In genomic region chr15:41116116-41116871, GRCh38 we compare ENCODE assay signal across 1 cellular context.
TF ChIP-seq lines count a peak whose summit lies in the region.

Gene INO80, minus strand, starts transcription at chr15:41116280. Its CDS starts 19,970 bp downstream, at chr15:41096310.

TF ChIP-seq in HepG2, 621 proteins besides CTCF, POLR2A, EP300 and RAD21 (continued from another document and continues in another):
- TF ChIP-seq ZNF639 (CRISPR knock-in tag; conservative IDR thresholded peaks at IDR 0.05) (peak; percentile 75), EZH2 (conservative IDR thresholded peaks at IDR 0.05; ENCODE audit: low read depth, low read length) (no peak), AKAP8 (CRISPR knock-in tag; IDR thresholded peaks at IDR 0.05) (peak; percentile 42; the same call in 1 of the 2 replicates), ZMAT5 (CRISPR knock-in tag; IDR thresholded peaks at IDR 0.05; ENCODE audit: borderline replicate concordance, low read depth) (no peak), TRAFD1 (CRISPR knock-in tag; IDR thresholded peaks at IDR 0.05; ENCODE audit: borderline replicate concordance) (no peak), ZNF224 (CRISPR knock-in tag; IDR thresholded peaks at IDR 0.05) (no peak), ATF7 (IDR thresholded peaks at IDR 0.05) (peak; percentile 18; the same call in 1 of the 2 replicates), ATF7 (CRISPR knock-in tag; IDR thresholded peaks at IDR 0.05) (peak; percentile 74; the same call in 1 of the 2 replicates), SETDB1 (CRISPR knock-in tag; IDR thresholded peaks at IDR 0.05; ENCODE audit: borderline replicate concordance) (no peak), HDAC1 (CRISPR knock-in tag; IDR thresholded peaks at IDR 0.05) (peak; percentile 72), FOXO1 (CRISPR knock-in tag; IDR thresholded peaks at IDR 0.05) (no peak), ZNF543 (CRISPR knock-in tag; IDR thresholded peaks at IDR 0.05) (peak; percentile 56), BATF2 (CRISPR knock-in tag; IDR thresholded peaks at IDR 0.05) (0 out of 2 replicates have a peak, but pooled peaks have one; percentile 59), ZMYM2 (CRISPR knock-in tag; IDR thresholded peaks at IDR 0.05) (no peak), ZNF768 (CRISPR knock-in tag; IDR thresholded peaks at IDR 0.05) (peak; percentile 73), ZFP1 (CRISPR knock-in tag; IDR thresholded peaks at IDR 0.05) (0 out of 2 replicates have a peak, but pooled peaks have one; percentile 21), NCOA2 (CRISPR knock-in tag; IDR thresholded peaks at IDR 0.05) (peak; percentile 36; the same call in 1 of the 2 replicates), ZNF430 (CRISPR knock-in tag; IDR thresholded peaks at IDR 0.05) (no peak; the same call in 1 of the 2 replicates), NFRKB (IDR thresholded peaks at IDR 0.05) (peak; percentile 74), ZNF773 (CRISPR knock-in tag; IDR thresholded peaks at IDR 0.05; ENCODE audit: borderline replicate concordance) (no peak), SP140L (CRISPR knock-in tag; IDR thresholded peaks at IDR 0.05; ENCODE audit: borderline replicate concordance) (no peak), KLF12 (CRISPR knock-in tag; IDR thresholded peaks at IDR 0.05; ENCODE audit: borderline replicate concordance) (no peak; the same call in 1 of the 2 replicates), ATM (IDR thresholded peaks at IDR 0.05; ENCODE audit: borderline replicate concordance) (no peak), ZBTB7A (CRISPR knock-in tag; IDR thresholded peaks at IDR 0.05) (no peak), CBX1 (IDR thresholded peaks at IDR 0.05; ENCODE audit: low read depth) (no peak), ZNF557 (CRISPR knock-in tag; IDR thresholded peaks at IDR 0.05) (no peak), ZBTB1 (CRISPR knock-in tag; IDR thresholded peaks at IDR 0.05; ENCODE audit: borderline replicate concordance) (no peak), THAP8 (CRISPR knock-in tag; IDR thresholded peaks at IDR 0.05; ENCODE audit: borderline replicate concordance) (peak; percentile 82; the same call in 1 of the 2 replicates), STAG1 (CRISPR knock-in tag; IDR thresholded peaks at IDR 0.05) (no peak), KLF16 (CRISPR knock-in tag; IDR thresholded peaks at IDR 0.05) (peak in 1 of 2 experiments; percentile 80; a peak in 2 of 4 replicates), ZNF678 (CRISPR knock-in tag; IDR thresholded peaks at IDR 0.05) (no peak), ETS1 (CRISPR knock-in tag; IDR thresholded peaks at IDR 0.05) (no peak), PRPF4 (IDR thresholded peaks at IDR 0.05; ENCODE audit: low read depth, low read length, poor library complexity, severe bottlenecking) (no peak), CCAR2 (optimal IDR thresholded peaks at IDR 0.05; ENCODE audit: low read depth, low read length) (no peak), CHD4 (IDR thresholded peaks at IDR 0.05; ENCODE audit: borderline replicate concordance, low read length) (no peak), ZNF720 (CRISPR knock-in tag; IDR thresholded peaks at IDR 0.05) (no peak), HNF4G (IDR thresholded peaks at IDR 0.05; ENCODE audit: borderline replicate concordance, low read depth, low read length) (no peak; the same call in 1 of the 2 replicates), HNF4G (CRISPR knock-in tag; IDR thresholded peaks at IDR 0.05; ENCODE audit: borderline replicate concordance, low read depth) (no peak), ZNF10 (CRISPR knock-in tag; IDR thresholded peaks at IDR 0.05; ENCODE audit: borderline replicate concordance, low read depth) (no peak), PRDM15 (CRISPR knock-in tag; IDR thresholded peaks at IDR 0.05) (no peak), MEF2D (CRISPR knock-in tag; IDR thresholded peaks at IDR 0.05) (peak; percentile 47; the same call in 1 of the 2 replicates), SRY (CRISPR knock-in tag; IDR thresholded peaks at IDR 0.05) (no peak), GPBP1L1 (CRISPR knock-in tag; IDR thresholded peaks at IDR 0.05) (no peak), ZNF788 (CRISPR knock-in tag; IDR thresholded peaks at IDR 0.05; ENCODE audit: borderline replicate concordance) (peak; percentile 78; the same call in 1 of the 2 replicates), GLI4 (CRISPR knock-in tag; IDR thresholded peaks at IDR 0.05; ENCODE audit: borderline replicate concordance) (no peak), WIZ (CRISPR knock-in tag; IDR thresholded peaks at IDR 0.05) (peak; percentile 17; the same call in 1 of the 2 replicates), ZNF260 (CRISPR knock-in tag; IDR thresholded peaks at IDR 0.05; ENCODE audit: borderline replicate concordance, low read depth) (no peak), TIGD3 (CRISPR knock-in tag; IDR thresholded peaks at IDR 0.05; ENCODE audit: borderline replicate concordance) (no peak), SOX13 (IDR thresholded peaks at IDR 0.05) (no peak; the same call in 1 of the 2 replicates), SOX13 (CRISPR knock-in tag; conservative IDR thresholded peaks at IDR 0.05 in 1 of 2, IDR thresholded peaks at IDR 0.05 in 1 of 2) (peak in 1 of 2 experiments; percentile 5; a peak in 1 of 4 replicates), GATA4 (IDR thresholded peaks at IDR 0.05; ENCODE audit: borderline replicate concordance, low read depth) (no peak; the same call in 1 of the 2 replicates), ZNF124 (CRISPR knock-in tag; IDR thresholded peaks at IDR 0.05) (no peak; the same call in 1 of the 2 replicates), POGZ (CRISPR knock-in tag; IDR thresholded peaks at IDR 0.05) (peak; percentile 75), PITX1 (CRISPR knock-in tag; IDR thresholded peaks at IDR 0.05) (peak; percentile 54; the same call in 1 of the 2 replicates), ZNF616 (CRISPR knock-in tag; IDR thresholded peaks at IDR 0.05; ENCODE audit: low read depth) (0 out of 2 replicates have a peak, but pooled peaks have one; percentile 49), SNRNP70 (IDR thresholded peaks at IDR 0.05; ENCODE audit: low read depth, low read length) (no peak), ZNF367 (CRISPR knock-in tag; IDR thresholded peaks at IDR 0.05; ENCODE audit: borderline replicate concordance) (no peak), SKIL (CRISPR knock-in tag; IDR thresholded peaks at IDR 0.05; ENCODE audit: borderline replicate concordance) (no peak), ZNF670 (CRISPR knock-in tag; IDR thresholded peaks at IDR 0.05; ENCODE audit: borderline replicate concordance) (peak; percentile 91; the same call in 1 of the 2 replicates), IRF2 (CRISPR knock-in tag; IDR thresholded peaks at IDR 0.05) (peak; percentile 73), SCMH1 (CRISPR knock-in tag; IDR thresholded peaks at IDR 0.05; ENCODE audit: borderline replicate concordance) (no peak)
